9 cellular contexts compared by ENCODE assay signal in genomic region chr1:164771568-164772350, GRCh38.
DNase-seq lines count a peak whose midpoint lies in the region; ATAC-seq and TF ChIP-seq lines count a peak whose summit lies in the region.
"Had no signal": no experiment of that assay in that cellular context is flagged by ENCODE, and none has a peak within 500 bp of the region (broad histone marks: within the 10 kb centered on the region; RNA-seq: fewer than 3 reads in every experiment).

No MANE protein-coding gene starts in this region.

- no peak for TF ChIP-seq RAD21 in Ishikawa (IDR thresholded peaks at IDR 0.05; ENCODE audit: low read depth)

- H3K4me3 ChIP-seq in iPS-20b (ENCODE audit: low read length): 0 out of 2 replicates have a peak overlapping the region, but pooled peaks have one; percentile 11
- H3K4me3 ChIP-seq in thyroid gland (replicated peaks in 1 of 3): no peak overlapping the region

- no peak overlapping the region for H3K4me3 Mint-ChIP-seq in natural killer cell

- H3K9me3 ChIP-seq in iPS-20b (ENCODE audit: insufficient read depth, low read depth, low read length) (no peaks in the 10 kb centered on the region), thyroid gland (no peaks in the 10 kb centered on the region)

- no peaks in the 10 kb centered on the region for H3K36me3 Mint-ChIP-seq in natural killer cell

- H3K9me3 Mint-ChIP-seq in natural killer cell: no peaks in the 10 kb centered on the region

- H3K4me1 ChIP-seq in iPS-20b (ENCODE audit: insufficient read depth, low read length) (peaks cover 34% of the 10 kb centered on the region), thyroid gland (peaks cover 38 to 68% of the 10 kb centered on the region in 2 donors)

- no peak for TF ChIP-seq CTCF in thyroid gland (IDR thresholded peaks at IDR 0.05)
- TF ChIP-seq CTCF in natural killer cell (IDR thresholded peaks at IDR 0.05): no peak

- peak overlapping the region; percentile 1 for H3K27ac ChIP-seq in iPS-20b (ENCODE audit: low read length)
- H3K27ac ChIP-seq in thyroid gland: peak overlapping the region; percentile 66 to 83 (median 70)

- H3K36me3 ChIP-seq in iPS-20b (ENCODE audit: insufficient read depth, low read depth, low read length) (no peaks in the 10 kb centered on the region), thyroid gland (no peaks in the 10 kb centered on the region)

- H3K4me1 Mint-ChIP-seq in natural killer cell: peaks cover 40 to 50% of the 10 kb centered on the region in 2 donors

- H3K9ac ChIP-seq in iPS-20b (ENCODE audit: low read depth, low read length): peak overlapping the region; percentile 47; the same call in 1 of the 2 replicates

- 55 to 59% methylated on average over 8 of the region's 8 CpGs for WGBS in thyroid gland, 2 donors

- ATAC-seq in natural killer cell (no peak), GM18517 (IDR thresholded peaks at IDR 0.05; ENCODE audit: unreplicated experiment) (no peak)

- TF ChIP-seq POLR2A in thyroid gland (IDR thresholded peaks at IDR 0.05): no peak

- peaks cover 46 to 80% of the 10 kb centered on the region in 2 donors for H3K27me3 Mint-ChIP-seq in natural killer cell (ENCODE audit: low read depth in 2 of 2)

- TF ChIP-seq EP300 in Ishikawa (IDR thresholded peaks at IDR 0.05; ENCODE audit: borderline replicate concordance): no peak

- intact Hi-C loops in thyroid gland (cut with DNase I) (no loop called here), natural killer cell (cut with micrococcal nuclease) (no loop called here)

- DNase-seq in amniotic epithelial cell (ENCODE audit: low read depth) (peak; percentile 86), thyroid gland (peak in 1 of 2 donors; percentile 37), natural killer cell (no peak), COLO829 (ENCODE audit: low spot score) (no peak)
- DNase-seq in activated CD8-positive, alpha-beta memory T cell treated with anti-CD3 and anti-CD28 coated beads for 24 hours: no peak
- DNase-seq: NK-92 treated with Interleukin-12 subunit alpha and Interleukin-12 subunit beta, amount 100 ng/mL, for 24 hours had no signal

- no peaks in the 10 kb centered on the region for H3K27me3 ChIP-seq in iPS-20b (ENCODE audit: insufficient read depth, low read length)
- H3K27me3 ChIP-seq in thyroid gland: no peaks in the 10 kb centered on the region

- no peak overlapping the region for H3K27ac Mint-ChIP-seq in natural killer cell

TF ChIP-seq in Ishikawa, 13 proteins besides CTCF, POLR2A, EP300 and RAD21:
- TF ChIP-seq, protein P1, sequence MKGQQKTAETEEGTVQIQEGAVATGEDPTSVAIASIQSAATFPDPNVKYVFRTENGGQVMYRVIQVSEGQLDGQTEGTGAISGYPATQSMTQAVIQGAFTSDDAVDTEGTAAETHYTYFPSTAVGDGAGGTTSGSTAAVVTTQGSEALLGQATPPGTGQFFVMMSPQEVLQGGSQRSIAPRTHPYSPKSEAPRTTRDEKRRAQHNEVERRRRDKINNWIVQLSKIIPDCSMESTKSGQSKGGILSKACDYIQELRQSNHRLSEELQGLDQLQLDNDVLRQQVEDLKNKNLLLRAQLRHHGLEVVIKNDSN (IDR thresholded peaks at IDR 0.05): peak; percentile 41; the same call in 1 of the 2 replicates
- TF ChIP-seq TEAD4 (IDR thresholded peaks at IDR 0.05): peak; percentile 24
- no peak for TF ChIP-seq REST (IDR thresholded peaks at IDR 0.05; ENCODE audit: low read depth)
- TF ChIP-seq EGR1 (IDR thresholded peaks at IDR 0.05): no peak
- no peak for TF ChIP-seq CEBPB (IDR thresholded peaks at IDR 0.05)
- TF ChIP-seq FOXM1 (IDR thresholded peaks at IDR 0.05; ENCODE audit: borderline replicate concordance, low read depth): no peak
- peak; percentile 53; the same call in 1 of the 2 replicates for TF ChIP-seq YY1 (IDR thresholded peaks at IDR 0.05; ENCODE audit: low read depth)
- no peak for TF ChIP-seq ZBTB7A (IDR thresholded peaks at IDR 0.05; ENCODE audit: low read depth)
